Comparison of ENCODE assay signal across 35 cellular contexts in genomic region chr9:96532173-96532572, GRCh38.
"Had no signal": no experiment of that assay in that cellular context is flagged by ENCODE, and none has a peak within 500 bp of the region (broad histone marks: within the 10 kb centered on the region; RNA-seq: fewer than 3 reads in every experiment).

No MANE protein-coding gene starts in this region.

- H3K27me3 ChIP-seq: MG63 had no signal

- H3K4me3 ChIP-seq: MG63 had no signal

- DNase-seq: Kasumi-1, MG63, MM.1S, MV-4-11, NCI-H1048, NCI-H1092, NCI-H1092 treated with DMSO at 0.1 percent for 48 hours, NCI-H1105, NCI-H1105 treated with DMSO at 0.1 percent for 48 hours, NCI-H1417, NCI-H1417 treated with DMSO at 0.1 percent for 48 hours, NCI-H1436, NCI-H1436 treated with DMSO at 0.1 percent for 48 hours, NCI-H146, NCI-H1694, NCI-H1694 treated with DMSO at 0.1 percent for 48 hours, NCI-H187, NCI-H187 treated with DMSO at 0.1 percent for 48 hours, NCI-H1930, NCI-H2029, NCI-H2029 treated with DMSO at 0.1 percent for 48 hours, NCI-H2081, NCI-H2081 treated with DMSO at 0.1 percent for 48 hours, NCI-H2107, NCI-H2171, NCI-H2171 treated with DMSO at 0.1 percent for 48 hours, NCI-H2227 treated with DMSO at 0.1 percent for 48 hours, NCI-H226, NCI-H345, NCI-H446, NCI-H446 treated with DMSO at 0.1 percent for 48 hours, NCI-H510A, NCI-H510A treated with DMSO at 0.1 percent for 48 hours, NCI-H524, NCI-H524 treated with DMSO at 0.1 percent for 48 hours had no signal
